1 cellular context compared by ENCODE assay signal in genomic region chr20:47353697-47354387, GRCh38.
TF ChIP-seq lines count a peak whose summit lies in the region.

No MANE protein-coding gene starts in this region.

TF ChIP-seq in H1, 55 proteins besides CTCF, POLR2A, EP300 and RAD21:
- 0 out of 2 replicates have a peak, but pooled peaks have one; percentile 43 for TF ChIP-seq YY1 (IDR thresholded peaks at IDR 0.05; ENCODE audit: low read depth, low read length)
- no peak for TF ChIP-seq POLR2AphosphoS5 (IDR thresholded peaks at IDR 0.05; ENCODE audit: low read depth, low read length)
- no peak for TF ChIP-seq BACH1 (IDR thresholded peaks at IDR 0.05; ENCODE audit: low read length)
- TF ChIP-seq TEAD4 (IDR thresholded peaks at IDR 0.05; ENCODE audit: low read depth, low read length), result no peak
- no peak for TF ChIP-seq NRF1 (IDR thresholded peaks at IDR 0.05; ENCODE audit: low read depth, low read length)
- no peak for TF ChIP-seq HDAC6 (IDR thresholded peaks at IDR 0.05; ENCODE audit: low read depth, low read length)
- TF ChIP-seq RBBP5 (IDR thresholded peaks at IDR 0.05; ENCODE audit: borderline replicate concordance, low read depth, low read length), result no peak
- no peak for TF ChIP-seq EZH2 (IDR thresholded peaks at IDR 0.05; ENCODE audit: low read depth, low read length, severe bottlenecking)
